ENCODE assay signal across 1 cellular context in the genomic region with DNA sequence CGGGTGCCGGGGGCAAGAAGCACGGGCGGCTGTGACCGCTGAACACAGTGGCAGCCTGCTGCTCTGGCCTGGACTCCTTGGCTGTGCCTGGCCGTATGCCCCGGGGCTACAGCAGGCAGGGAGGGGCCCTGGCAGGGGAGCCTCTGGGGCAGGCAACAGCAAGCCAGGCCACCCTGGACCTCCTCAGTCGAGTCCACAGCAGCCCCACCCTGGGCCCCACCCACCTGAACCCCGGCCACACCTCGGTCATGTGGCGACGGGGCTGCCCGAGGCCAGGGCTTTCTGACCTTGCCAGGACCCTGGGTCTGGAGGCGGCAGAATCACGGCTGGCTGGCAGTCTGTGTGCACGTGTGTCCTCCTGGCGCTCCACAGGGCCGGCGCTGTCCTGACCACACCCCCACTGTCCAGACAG.
TF ChIP-seq lines count a peak whose summit lies in the region.

No MANE protein-coding gene starts in this region.

TF ChIP-seq in SK-N-SH treated with all-trans-retinoic acid at 6 μM for 48 hours, 23 proteins besides CTCF, POLR2A, EP300 and RAD21 (continued from another document):
- TF ChIP-seq, protein P1, sequence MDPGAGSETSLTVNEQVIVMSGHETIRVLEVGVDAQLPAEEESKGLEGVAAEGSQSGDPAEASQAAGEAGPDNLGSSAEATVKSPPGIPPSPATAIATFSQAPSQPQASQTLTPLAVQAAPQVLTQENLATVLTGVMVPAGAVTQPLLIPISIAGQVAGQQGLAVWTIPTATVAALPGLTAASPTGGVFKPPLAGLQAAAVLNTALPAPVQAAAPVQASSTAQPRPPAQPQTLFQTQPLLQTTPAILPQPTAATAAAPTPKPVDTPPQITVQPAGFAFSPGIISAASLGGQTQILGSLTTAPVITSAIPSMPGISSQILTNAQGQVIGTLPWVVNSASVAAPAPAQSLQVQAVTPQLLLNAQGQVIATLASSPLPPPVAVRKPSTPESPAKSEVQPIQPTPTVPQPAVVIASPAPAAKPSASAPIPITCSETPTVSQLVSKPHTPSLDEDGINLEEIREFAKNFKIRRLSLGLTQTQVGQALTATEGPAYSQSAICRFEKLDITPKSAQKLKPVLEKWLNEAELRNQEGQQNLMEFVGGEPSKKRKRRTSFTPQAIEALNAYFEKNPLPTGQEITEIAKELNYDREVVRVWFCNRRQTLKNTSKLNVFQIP (CRISPR knock-in tag; IDR thresholded peaks at IDR 0.05; ENCODE audit: borderline replicate concordance, low read depth) = no peak
- no peak for TF ChIP-seq TOX (CRISPR knock-in tag; IDR thresholded peaks at IDR 0.05; ENCODE audit: borderline replicate concordance)
- no peak for TF ChIP-seq ZFP30 (CRISPR knock-in tag; IDR thresholded peaks at IDR 0.05)
- TF ChIP-seq ZFP3 (CRISPR knock-in tag; IDR thresholded peaks at IDR 0.05) = no peak
- TF ChIP-seq, protein P2, sequence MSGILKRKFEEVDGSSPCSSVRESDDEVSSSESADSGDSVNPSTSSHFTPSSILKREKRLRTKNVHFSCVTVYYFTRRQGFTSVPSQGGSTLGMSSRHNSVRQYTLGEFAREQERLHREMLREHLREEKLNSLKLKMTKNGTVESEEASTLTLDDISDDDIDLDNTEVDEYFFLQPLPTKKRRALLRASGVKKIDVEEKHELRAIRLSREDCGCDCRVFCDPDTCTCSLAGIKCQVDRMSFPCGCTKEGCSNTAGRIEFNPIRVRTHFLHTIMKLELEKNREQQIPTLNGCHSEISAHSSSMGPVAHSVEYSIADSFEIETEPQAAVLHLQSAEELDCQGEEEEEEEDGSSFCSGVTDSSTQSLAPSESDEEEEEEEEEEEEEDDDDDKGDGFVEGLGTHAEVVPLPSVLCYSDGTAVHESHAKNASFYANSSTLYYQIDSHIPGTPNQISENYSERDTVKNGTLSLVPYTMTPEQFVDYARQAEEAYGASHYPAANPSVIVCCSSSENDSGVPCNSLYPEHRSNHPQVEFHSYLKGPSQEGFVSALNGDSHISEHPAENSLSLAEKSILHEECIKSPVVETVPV (CRISPR knock-in tag; IDR thresholded peaks at IDR 0.05) = no peak
- TF ChIP-seq CSDC2 (CRISPR knock-in tag; IDR thresholded peaks at IDR 0.05) = no peak
- no peak for TF ChIP-seq ZNF70 (CRISPR knock-in tag; IDR thresholded peaks at IDR 0.05)
- TF ChIP-seq RARB (CRISPR knock-in tag; IDR thresholded peaks at IDR 0.05) = no peak
- TF ChIP-seq, protein P3, sequence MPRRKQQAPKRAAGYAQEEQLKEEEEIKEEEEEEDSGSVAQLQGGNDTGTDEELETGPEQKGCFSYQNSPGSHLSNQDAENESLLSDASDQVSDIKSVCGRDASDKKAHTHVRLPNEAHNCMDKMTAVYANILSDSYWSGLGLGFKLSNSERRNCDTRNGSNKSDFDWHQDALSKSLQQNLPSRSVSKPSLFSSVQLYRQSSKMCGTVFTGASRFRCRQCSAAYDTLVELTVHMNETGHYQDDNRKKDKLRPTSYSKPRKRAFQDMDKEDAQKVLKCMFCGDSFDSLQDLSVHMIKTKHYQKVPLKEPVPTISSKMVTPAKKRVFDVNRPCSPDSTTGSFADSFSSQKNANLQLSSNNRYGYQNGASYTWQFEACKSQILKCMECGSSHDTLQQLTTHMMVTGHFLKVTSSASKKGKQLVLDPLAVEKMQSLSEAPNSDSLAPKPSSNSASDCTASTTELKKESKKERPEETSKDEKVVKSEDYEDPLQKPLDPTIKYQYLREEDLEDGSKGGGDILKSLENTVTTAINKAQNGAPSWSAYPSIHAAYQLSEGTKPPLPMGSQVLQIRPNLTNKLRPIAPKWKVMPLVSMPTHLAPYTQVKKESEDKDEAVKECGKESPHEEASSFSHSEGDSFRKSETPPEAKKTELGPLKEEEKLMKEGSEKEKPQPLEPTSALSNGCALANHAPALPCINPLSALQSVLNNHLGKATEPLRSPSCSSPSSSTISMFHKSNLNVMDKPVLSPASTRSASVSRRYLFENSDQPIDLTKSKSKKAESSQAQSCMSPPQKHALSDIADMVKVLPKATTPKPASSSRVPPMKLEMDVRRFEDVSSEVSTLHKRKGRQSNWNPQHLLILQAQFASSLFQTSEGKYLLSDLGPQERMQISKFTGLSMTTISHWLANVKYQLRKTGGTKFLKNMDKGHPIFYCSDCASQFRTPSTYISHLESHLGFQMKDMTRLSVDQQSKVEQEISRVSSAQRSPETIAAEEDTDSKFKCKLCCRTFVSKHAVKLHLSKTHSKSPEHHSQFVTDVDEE (CRISPR knock-in tag; IDR thresholded peaks at IDR 0.05) = no peak
- TF ChIP-seq, protein P4, sequence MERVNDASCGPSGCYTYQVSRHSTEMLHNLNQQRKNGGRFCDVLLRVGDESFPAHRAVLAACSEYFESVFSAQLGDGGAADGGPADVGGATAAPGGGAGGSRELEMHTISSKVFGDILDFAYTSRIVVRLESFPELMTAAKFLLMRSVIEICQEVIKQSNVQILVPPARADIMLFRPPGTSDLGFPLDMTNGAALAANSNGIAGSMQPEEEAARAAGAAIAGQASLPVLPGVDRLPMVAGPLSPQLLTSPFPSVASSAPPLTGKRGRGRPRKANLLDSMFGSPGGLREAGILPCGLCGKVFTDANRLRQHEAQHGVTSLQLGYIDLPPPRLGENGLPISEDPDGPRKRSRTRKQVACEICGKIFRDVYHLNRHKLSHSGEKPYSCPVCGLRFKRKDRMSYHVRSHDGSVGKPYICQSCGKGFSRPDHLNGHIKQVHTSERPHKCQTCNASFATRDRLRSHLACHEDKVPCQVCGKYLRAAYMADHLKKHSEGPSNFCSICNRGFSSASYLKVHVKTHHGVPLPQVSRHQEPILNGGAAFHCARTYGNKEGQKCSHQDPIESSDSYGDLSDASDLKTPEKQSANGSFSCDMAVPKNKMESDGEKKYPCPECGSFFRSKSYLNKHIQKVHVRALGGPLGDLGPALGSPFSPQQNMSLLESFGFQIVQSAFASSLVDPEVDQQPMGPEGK (CRISPR knock-in tag; IDR thresholded peaks at IDR 0.05; ENCODE audit: borderline replicate concordance) = no peak
- no peak for TF ChIP-seq ARNTL (CRISPR knock-in tag; IDR thresholded peaks at IDR 0.05; ENCODE audit: borderline replicate concordance, low read depth)
- no peak for TF ChIP-seq SNAI2 (CRISPR knock-in tag; IDR thresholded peaks at IDR 0.05)
TF ChIP-seq in SK-N-SH treated with all-trans-retinoic acid at 6 μM for 48 hours: peak in this region for 0.
